In genomic region chr16:2267913-2268666, GRCh38 we compare ENCODE assay signal across 8 cellular contexts. TPM values are rescaled to one million over a fixed set of nuclear protein-coding genes. Genes with fewer than 3 reads are reported as not detected.
DNase-seq lines count a peak whose midpoint lies in the region; ATAC-seq, FAIRE-seq and TF ChIP-seq lines count a peak whose summit lies in the region.

RNPS1 (minus strand) TSS chr16:2268126; CDS start chr16:2264643, 3,483 bp downstream.

- H3K4me2 ChIP-seq in MM.1S (ENCODE audit: low read depth, low read length) (peak within 1 kb of the TSS; percentile 92), neural progenitor cell (peak within 1 kb of the TSS; percentile 78)

- H3K27ac ChIP-seq in MM.1S (ENCODE audit: low read length) (peak within 1 kb of the TSS; percentile 86), foreskin keratinocyte (peak within 1 kb of the TSS; percentile 92), neural progenitor cell (peak within 1 kb of the TSS; percentile 97), stomach smooth muscle (ENCODE audit: low read length) (peak within 1 kb of the TSS; percentile 90)

- H3K27me3 Mint-ChIP-seq in neural progenitor cell (ENCODE audit: insufficient read depth, low read depth) = peaks cover 6% of the 10 kb centered on the region

- H2AFZ ChIP-seq in MM.1S (ENCODE audit: low read length) (peak within 1 kb of the TSS; percentile 76), neural progenitor cell (replicated peaks) (peak within 1 kb of the TSS; percentile 100)

- ATAC-seq in foreskin keratinocyte = peak; percentile 80

- H3K4me1 ChIP-seq in HAP-1 (peaks cover 9% of the 10 kb centered on the region), MM.1S (ENCODE audit: low read length) (0 out of 2 replicates have a peak, but pooled peaks cover 17% of the 10 kb centered on the region), foreskin keratinocyte (peaks cover 5% of the 10 kb centered on the region), neural progenitor cell (peaks cover 13% of the 10 kb centered on the region), stomach smooth muscle (ENCODE audit: control insufficient read depth, insufficient read depth, low read length) (peaks cover 25% of the 10 kb centered on the region)

- peaks cover 10% of the 10 kb centered on the region for H3K36me3 Mint-ChIP-seq in neural progenitor cell

- H3K9ac ChIP-seq in MM.1S (ENCODE audit: low read length) = peak within 1 kb of the TSS; percentile 86
- H3K9ac ChIP-seq in neural progenitor cell = peak within 1 kb of the TSS; percentile 100
- H3K9ac ChIP-seq in stomach smooth muscle (ENCODE audit: low read length in 2 of 2) = peak within 1 kb of the TSS; percentile 82 to 90

- H3K9me3 ChIP-seq in HAP-1 (no peaks in the 10 kb centered on the region), MM.1S (replicated peaks; ENCODE audit: insufficient read depth, low read length) (no peaks in the 10 kb centered on the region), neural progenitor cell (ENCODE audit: low read depth) (no peaks in the 10 kb centered on the region), stomach smooth muscle (ENCODE audit: control insufficient read depth in 2 of 2, low read length in 2 of 2) (no peaks in the 10 kb centered on the region)

- H3K36me3 ChIP-seq in HAP-1 (replicated peaks) = peaks cover 31% of the 10 kb centered on the region
- no peaks in the 10 kb centered on the region; the same call in 1 of the 2 replicates for H3K36me3 ChIP-seq in MM.1S (replicated peaks; ENCODE audit: insufficient read depth, low read length)
- no peaks in the 10 kb centered on the region for H3K36me3 ChIP-seq in neural progenitor cell
- peaks cover 0 to 8% of the 10 kb centered on the region in 2 donors for H3K36me3 ChIP-seq in stomach smooth muscle (ENCODE audit: control insufficient read depth in 2 of 2, insufficient read depth in 2 of 2, low read length in 2 of 2)

- H3K4me1 Mint-ChIP-seq in neural progenitor cell = peaks cover 26% of the 10 kb centered on the region

- H3K27me3 ChIP-seq in HAP-1 (ENCODE audit: low read depth) = no peaks in the 10 kb centered on the region
- H3K27me3 ChIP-seq in MM.1S (replicated peaks; ENCODE audit: insufficient read depth, low read length) = no peaks in the 10 kb centered on the region
- no peaks in the 10 kb centered on the region for H3K27me3 ChIP-seq in foreskin keratinocyte
- H3K27me3 ChIP-seq in neural progenitor cell = no peaks in the 10 kb centered on the region
- H3K27me3 ChIP-seq in stomach smooth muscle (ENCODE audit: control insufficient read depth in 1 of 2, insufficient read depth in 2 of 2, low read length in 2 of 2) = no peaks in the 10 kb centered on the region

- H3K4me3 ChIP-seq in HAP-1 (peak within 1 kb of the TSS; percentile 97), MM.1S (ENCODE audit: low read length) (peak within 1 kb of the TSS; percentile 90), neural progenitor cell (peak within 1 kb of the TSS; percentile 86), stomach smooth muscle (ENCODE audit: low read length in 2 of 2) (peak within 1 kb of the TSS; percentile 90 to 96)

- no peaks in the 10 kb centered on the region for H3F3A ChIP-seq in MM.1S (ENCODE audit: insufficient read depth, low read length)
- H3F3A ChIP-seq in neural progenitor cell (ENCODE audit: low read depth) = peaks cover 12% of the 10 kb centered on the region

- peaks cover 34% of the 10 kb centered on the region for H4K20me1 ChIP-seq in MM.1S (ENCODE audit: insufficient read depth, low read length)
- peaks cover 58% of the 10 kb centered on the region for H4K20me1 ChIP-seq in neural progenitor cell (ENCODE audit: low read depth)

- peak; percentile 27 for FAIRE-seq in G401.6 (lab: Jason Lieb, UNC)

- in situ Hi-C loops in HAP-1 (cut with MboI; ENCODE audit: low sequenced_read_pairs) = no loop called here

- H3K9me3 Mint-ChIP-seq in neural progenitor cell = no peaks in the 10 kb centered on the region

- peaks cover 68% of the 10 kb centered on the region for H3K79me2 ChIP-seq in MM.1S (ENCODE audit: low read length)
- peaks cover 67% of the 10 kb centered on the region for H3K79me2 ChIP-seq in neural progenitor cell (ENCODE audit: low read depth)

- H3K4me3 Mint-ChIP-seq in neural progenitor cell = peak within 1 kb of the TSS; percentile 96

- DNase-seq in HAP-1 (ENCODE audit: low spot score in 2 of 2) (peak; percentile 82 to 95), MM.1S (peak; percentile 97), SHP77 treated with DMSO at 0.1 percent for 48 hours (lab: John Stamatoyannopoulos, UW) (peak; percentile 73), activated gamma-delta T cell treated with Interleukin-2 at 50 U/mL for 16 hours (peak; percentile 93), foreskin keratinocyte (peak; percentile 88 to 95), neural progenitor cell (ENCODE audit: low spot score) (peak; percentile 99)

- H3K27ac Mint-ChIP-seq in neural progenitor cell = peak within 1 kb of the TSS; percentile 97

- TF ChIP-seq CTCF in MM.1S (IDR thresholded peaks at IDR 0.05; ENCODE audit: low read length) (no peak), foreskin keratinocyte (conservative IDR thresholded peaks at IDR 0.05) (no peak), neural progenitor cell (IDR thresholded peaks at IDR 0.05) (no peak)

- H3K9me2 ChIP-seq in MM.1S (replicated peaks; ENCODE audit: insufficient read depth, low read length) = no peaks in the 10 kb centered on the region

RNA-seq across cellular contexts. Expression of gene RNPS1, which starts in this region (rescaled TPM):
- total RNA-seq in foreskin keratinocyte (159 and 169 TPM in 2 replicates), neural progenitor cell (ENCODE audit: low replicate concordance) (176 and 284 TPM in 2 replicates)
- polyA plus RNA-seq in foreskin keratinocyte = 152 and 182 TPM in 2 replicates

Comparison
In these comparisons a context has a peak if more than half of its experiments do, and no peak if none do; other contexts are left out.
1. Peak in every context shown above with its lines: DNase-seq, ATAC-seq, H3K4me3 ChIP-seq and H3K27ac ChIP-seq.